ENCODE assay signal across 22 cellular contexts in genomic region chr7:154519229-154519628, GRCh38.
"Had no signal": no experiment of that assay in that cellular context is flagged by ENCODE, and none has a peak within 500 bp of the region (broad histone marks: within the 10 kb centered on the region; RNA-seq: fewer than 3 reads in every experiment).

No MANE protein-coding gene starts in this region.

- H3K27me3 ChIP-seq: dorsolateral prefrontal cortex, esophagus muscularis mucosa, foreskin keratinocyte, gastroesophageal sphincter, heart left ventricle, hepatocyte, left lung had no signal

- H3K27ac ChIP-seq: coronary artery, dorsolateral prefrontal cortex, esophagus muscularis mucosa, foreskin keratinocyte, gastroesophageal sphincter, heart left ventricle, hepatocyte, left lung, lower lobe of right lung had no signal

- H3K36me3 ChIP-seq: esophagus muscularis mucosa, gastroesophageal sphincter, heart left ventricle, left lung, lower lobe of right lung had no signal

- H3K4me1 ChIP-seq: foreskin keratinocyte, gastroesophageal sphincter, heart left ventricle, left lung, lower lobe of right lung had no signal

- DNase-seq: dermis blood vessel endothelial cell; dorsolateral prefrontal cortex; effector CD4-positive, alpha-beta T cell; effector memory CD4-positive, alpha-beta T cell; foreskin keratinocyte; heart left ventricle; hypothalamus; immature natural killer cell; islet precursor cell; kidney; kidney glomerular epithelial cell; left colon; left lung; left ventricle myocardium superior; lower lobe of right lung; mesenchymal stem cell; mucosa of descending colon; naive B cell had no signal

- H3K4me3 ChIP-seq: coronary artery, dorsolateral prefrontal cortex, esophagus muscularis mucosa, gastroesophageal sphincter, heart left ventricle, hepatocyte, left lung, lower lobe of right lung, mucosa of descending colon had no signal

- H3K9me3 ChIP-seq: esophagus muscularis mucosa, gastroesophageal sphincter, lower lobe of right lung, mucosa of descending colon had no signal
